Comparison of ENCODE assay signal across 28 cellular contexts in genomic region chr2:85159589-85159988, GRCh38. TPM values are rescaled to one million over a fixed set of nuclear protein-coding genes. Genes with fewer than 3 reads are reported as not detected.
"Had no signal": no experiment of that assay in that cellular context is flagged by ENCODE, and none has a peak within 500 bp of the region (broad histone marks: within the 10 kb centered on the region; RNA-seq: fewer than 3 reads in every experiment).

No MANE protein-coding gene starts in this region.

- H3K9ac ChIP-seq: neural progenitor cell had no signal

- H3K4me3 Mint-ChIP-seq: activated CD8-positive, alpha-beta memory T cell treated with anti-CD3 and anti-CD28 coated beads, Interleukin-2, amount 10 ng/mL, durations not matched to agents 7 days and 5 days; activated CD8-positive, alpha-beta T cell treated with anti-CD3 and anti-CD28 coated beads, Interleukin-2, amount 10 ng/mL, durations not matched to agents 7 days and 5 days; activated T-cell treated with anti-CD3 and anti-CD28 coated beads, Interleukin-2, amount 50 U/mL, for 72 hours; neural progenitor cell; stimulated activated memory B cell treated with anti-CD40 and anti-IgM and Interleukin-4, amounts not matched to agents 10 μg/mL and 1 μg/mL and 100 μg/mL, for 72 hours; stimulated activated naive CD8-positive, alpha-beta T cell treated with anti-CD3 and anti-CD28 coated beads, Interleukin-15, amount 100 ng/mL, for 72 hours; T-helper 1 cell treated with Interleukin-12 subunit alpha and Interleukin-12 subunit beta and Interleukin-4 antibody, amounts not matched to agents 30 μg/mL and 1 μg/mL, for 36 hours had no signal

- H3K9me3 Mint-ChIP-seq: activated naive CD4-positive, alpha-beta T cell treated with anti-CD3 and anti-CD28 coated beads, Interleukin-2, amount 50 U/mL, for 72 hours; activated T-cell treated with anti-CD3 and anti-CD28 coated beads, Interleukin-2, amount 50 U/mL, for 72 hours; neural progenitor cell; stimulated activated memory B cell treated with anti-CD40 and anti-IgM and Interleukin-4, amounts not matched to agents 10 μg/mL and 1 μg/mL and 100 μg/mL, for 72 hours; stimulated activated naive CD8-positive, alpha-beta T cell treated with anti-CD3 and anti-CD28 coated beads, Interleukin-15, amount 100 ng/mL, for 72 hours; T-helper 1 cell treated with Interleukin-12 subunit alpha and Interleukin-12 subunit beta and Interleukin-4 antibody, amounts not matched to agents 30 μg/mL and 1 μg/mL, for 36 hours had no signal

- H3K27ac Mint-ChIP-seq: activated CD8-positive, alpha-beta memory T cell treated with anti-CD3 and anti-CD28 coated beads, Interleukin-2, amount 10 ng/mL, durations not matched to agents 7 days and 5 days; activated CD8-positive, alpha-beta T cell treated with anti-CD3 and anti-CD28 coated beads, Interleukin-2, amount 10 ng/mL, durations not matched to agents 7 days and 5 days; activated T-cell treated with anti-CD3 and anti-CD28 coated beads, Interleukin-2, amount 50 U/mL, for 72 hours; neural progenitor cell; stimulated activated memory B cell treated with anti-CD40 and anti-IgM and Interleukin-4, amounts not matched to agents 10 μg/mL and 1 μg/mL and 100 μg/mL, for 72 hours; T-helper 1 cell treated with Interleukin-12 subunit alpha and Interleukin-12 subunit beta and Interleukin-4 antibody, amounts not matched to agents 30 μg/mL and 1 μg/mL, for 36 hours had no signal

- H3K9me3 ChIP-seq: colonic mucosa, mucosa of descending colon, right lobe of liver had no signal

- H3K4me2 ChIP-seq: neural progenitor cell had no signal

- H3K4me1 ChIP-seq: colonic mucosa had no signal

- H3K4me1 Mint-ChIP-seq: activated CD8-positive, alpha-beta memory T cell treated with anti-CD3 and anti-CD28 coated beads, Interleukin-2, amount 10 ng/mL, durations not matched to agents 7 days and 5 days; stimulated activated memory B cell treated with anti-CD40 and anti-IgM and Interleukin-4, amounts not matched to agents 10 μg/mL and 1 μg/mL and 100 μg/mL, for 72 hours; stimulated activated naive CD8-positive, alpha-beta T cell treated with anti-CD3 and anti-CD28 coated beads, Interleukin-15, amount 100 ng/mL, for 72 hours had no signal

- DNase-seq: activated CD4-positive, alpha-beta T cell treated with anti-CD3 and anti-CD28 coated beads for 1 hour; activated CD4-positive, alpha-beta T cell treated with anti-CD3 and anti-CD28 coated beads, Interleukin-2, amount 50 U/mL, for 1 hour; activated CD8-positive, alpha-beta memory T cell treated with anti-CD3 and anti-CD28 coated beads, Interleukin-2, amount 10 ng/mL, durations not matched to agents 7 days and 5 days; activated CD8-positive, alpha-beta T cell treated with anti-CD3 and anti-CD28 coated beads, Interleukin-2, amount 10 ng/mL, durations not matched to agents 7 days and 5 days; activated naive CD4-positive, alpha-beta T cell; activated T-cell treated with anti-CD3 and anti-CD28 coated beads, Interleukin-2, amount 50 U/mL, for 72 hours; cerebellar nuclear complex; colonic mucosa; effector CD8-positive, alpha-beta T cell; erythroblast; head of caudate nucleus; hippocampal formation; left cardiac atrium; left ventricle myocardium superior; mucosa of descending colon; right lobe of liver; stimulated activated CD4-positive, alpha-beta T cell treated with anti-CD3 and anti-CD28 coated beads, Interleukin-12 subunit alpha, Interleukin-12 subunit beta, amount 100 ng/mL, for 4 hours; stimulated activated CD4-positive, alpha-beta T cell treated with anti-CD3 and anti-CD28 coated beads, Interleukin-4, amount 100 ng/mL, for 1 hour; stimulated activated CD8-positive, alpha-beta memory T cell treated with anti-CD3 and anti-CD28 coated beads, Interleukin-4, amount 100 ng/mL, for 48 hours; stimulated activated naive CD8-positive, alpha-beta T cell treated with anti-CD3 and anti-CD28 coated beads, Interleukin-15, amount 100 ng/mL, for 72 hours; substantia nigra; SW 1271; T1000; WERI-Rb-1 had no signal

- H3K27me3 ChIP-seq: colonic mucosa, neural progenitor cell, right lobe of liver had no signal

- H3K4me3 ChIP-seq: colonic mucosa, mucosa of descending colon, neural progenitor cell, right lobe of liver had no signal

- H2AFZ ChIP-seq: neural progenitor cell had no signal

- H3K27ac ChIP-seq: colonic mucosa, neural progenitor cell, right lobe of liver, WERI-Rb-1 had no signal

- H3K36me3 Mint-ChIP-seq: activated CD8-positive, alpha-beta memory T cell treated with anti-CD3 and anti-CD28 coated beads, Interleukin-2, amount 10 ng/mL, durations not matched to agents 7 days and 5 days; activated naive CD4-positive, alpha-beta T cell treated with anti-CD3 and anti-CD28 coated beads, Interleukin-2, amount 50 U/mL, for 72 hours; stimulated activated memory B cell treated with anti-CD40 and anti-IgM and Interleukin-4, amounts not matched to agents 10 μg/mL and 1 μg/mL and 100 μg/mL, for 72 hours had no signal

- ATAC-seq: activated CD8-positive, alpha-beta memory T cell treated with anti-CD3 and anti-CD28 coated beads, Interleukin-2, amount 10 ng/mL, durations not matched to agents 7 days and 5 days; activated CD8-positive, alpha-beta T cell treated with anti-CD3 and anti-CD28 coated beads, Interleukin-2, amount 10 ng/mL, durations not matched to agents 7 days and 5 days; activated naive CD4-positive, alpha-beta T cell treated with anti-CD3 and anti-CD28 coated beads, Interleukin-2, amount 50 U/mL, for 72 hours; activated T-cell treated with anti-CD3 and anti-CD28 coated beads, Interleukin-2, amount 50 U/mL, for 72 hours; left cardiac atrium; left ventricle myocardium superior; mucosa of descending colon; stimulated activated memory B cell treated with anti-CD40 and anti-IgM and Interleukin-4, amounts not matched to agents 10 μg/mL and 1 μg/mL and 100 μg/mL, for 72 hours; stimulated activated naive CD8-positive, alpha-beta T cell treated with anti-CD3 and anti-CD28 coated beads, Interleukin-15, amount 100 ng/mL, for 72 hours had no signal

- H3K36me3 ChIP-seq: colonic mucosa, neural progenitor cell, right lobe of liver, WERI-Rb-1 had no signal

RNA-seq across cellular contexts. Expression of gene TCF7L1, which starts 26.4 kb away (rescaled TPM):
- total RNA-seq: activated CD8-positive, alpha-beta memory T cell treated with anti-CD3 and anti-CD28 coated beads, Interleukin-2, amount 10 ng/mL, durations not matched to agents 7 days and 5 days; activated CD8-positive, alpha-beta T cell treated with anti-CD3 and anti-CD28 coated beads, Interleukin-2, amount 10 ng/mL, durations not matched to agents 7 days and 5 days had no signal
